In the genomic region with DNA sequence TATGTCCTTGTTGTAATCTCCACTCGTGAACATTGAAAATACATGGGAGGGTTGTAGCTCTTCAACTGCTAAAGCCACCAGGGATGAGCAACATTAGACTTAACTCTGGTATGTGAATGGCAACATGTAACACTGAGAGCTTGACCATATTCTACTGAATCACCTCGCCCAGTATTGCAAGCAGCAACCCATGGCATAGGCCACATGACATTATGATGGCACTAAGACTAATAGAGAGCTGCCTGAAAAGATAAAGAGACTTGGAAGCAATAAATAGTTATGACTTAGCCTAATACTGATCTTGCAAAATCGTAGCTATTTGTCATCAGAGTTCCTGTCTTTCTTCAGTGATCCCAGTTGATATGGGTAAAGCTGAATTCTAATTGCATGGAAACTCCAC, we compare ENCODE assay signal across 16 cellular contexts.
DNase-seq lines count a peak whose midpoint lies in the region; ATAC-seq, FAIRE-seq and TF ChIP-seq lines count a peak whose summit lies in the region.
"Had no signal": no experiment of that assay in that cellular context is flagged by ENCODE, and none has a peak within 500 bp of the region (broad histone marks: within the 10 kb centered on the region; RNA-seq: fewer than 3 reads in every experiment).

No MANE protein-coding gene starts in this region.

- no peak overlapping the region for H2AFZ ChIP-seq in PC-3 (ENCODE audit: low read length)

- DNase-seq in EH (ENCODE audit: low read depth), result peak; percentile 7
- peak; percentile 2 for DNase-seq in PC-3
- peak; percentile 26 for DNase-seq in bronchial epithelial cell (ENCODE audit: low read depth)
- DNase-seq in fibroblast of pulmonary artery (ENCODE audit: low read depth), result peak; percentile 36
- DNase-seq in left ventricle myocardium inferior, result no peak
- no peak for DNase-seq in A673 (ENCODE audit: low spot score)
- no peak for DNase-seq in omental fat pad (ENCODE audit: low spot score)
- DNase-seq: CD4-positive, alpha-beta memory T cell; DMS153; DMS79; GF-D8 had no signal

- POLR2A ChIA-PET in PC-3 (lab: Charles Lee; ENCODE audit: unreplicated experiment) (interaction anchor here (0.6 kb wide), 1 partner anchor 151 kb away, joined by 3 read pairs; no protein-coding TSS in a partner anchor), A673 (lab: Charles Lee; ENCODE audit: low non-redundant PET) (no interaction called here)

- H3F3A ChIP-seq in PC-3 (ENCODE audit: low read length, unreplicated experiment), result no peaks in the 10 kb centered on the region

- no peaks in the 10 kb centered on the region for H3K36me3 ChIP-seq in PC-3 (ENCODE audit: low read depth, low read length)
- H3K36me3 ChIP-seq in bronchial epithelial cell (ENCODE audit: control insufficient read depth, insufficient read depth, low read length), result no peaks in the 10 kb centered on the region
- no peaks in the 10 kb centered on the region for H3K36me3 ChIP-seq in left ventricle myocardium inferior
- no peaks in the 10 kb centered on the region for H3K36me3 ChIP-seq in A673 (ENCODE audit: insufficient read depth, low read length, poor library complexity, severe bottlenecking)
- H3K36me3 ChIP-seq: BLaER1, HAP-1 had no signal

- H3K79me2 ChIP-seq in PC-3 (ENCODE audit: low read length), result no peaks in the 10 kb centered on the region

- H3K9me3 ChIP-seq in PC-3 (ENCODE audit: low read length) (no peaks in the 10 kb centered on the region), left ventricle myocardium inferior (replicated peaks) (no peaks in the 10 kb centered on the region), A673 (ENCODE audit: low read depth, low read length, poor library complexity, severe bottlenecking) (no peaks in the 10 kb centered on the region)
- H3K9me3 ChIP-seq: A549, BLaER1, HAP-1 had no signal

- H3K9ac ChIP-seq in PC-3 (ENCODE audit: low read length), result no peak overlapping the region
- H3K9ac ChIP-seq: BLaER1 had no signal

- no peak for FAIRE-seq in bronchial epithelial cell (lab: Jason Lieb, UNC)
- FAIRE-seq: A549 had no signal

- no peak overlapping the region for H3K27ac ChIP-seq in PC-3 (ENCODE audit: low read length)
- no peak overlapping the region for H3K27ac ChIP-seq in left ventricle myocardium inferior (replicated peaks)
- H3K27ac ChIP-seq in A673 (ENCODE audit: low read depth, low read length, poor library complexity, severe bottlenecking), result no peak overlapping the region
- H3K27ac ChIP-seq: 22Rv1, A549, BLaER1 had no signal

- no peaks in the 10 kb centered on the region for H3K9me2 ChIP-seq in PC-3 (replicated peaks; ENCODE audit: low read length)

- no TSS peak for BruUV-seq in PC-3 (replicated peaks; lab: Mats Ljungman, UMichigan)
- BruUV-seq in A673 (replicated peaks; lab: Mats Ljungman, UMichigan), result no TSS peak

- H3K4me3 ChIP-seq in PC-3 (ENCODE audit: low read length) (no peak overlapping the region), bronchial epithelial cell (ENCODE audit: low read depth, low read length) (no peak overlapping the region), fibroblast of pulmonary artery (replicated peaks; ENCODE audit: low read depth, low read length) (no peak overlapping the region), left ventricle myocardium inferior (no peak overlapping the region), A673 (ENCODE audit: low read depth, low read length, poor library complexity, severe bottlenecking) (no peak overlapping the region)
- H3K4me3 ChIP-seq: A549, BLaER1, HAP-1 had no signal

- TF ChIP-seq CTCF in PC-3 (conservative IDR thresholded peaks at IDR 0.05; ENCODE audit: low read depth, low read length) (no peak), bronchial epithelial cell (IDR thresholded peaks at IDR 0.05; ENCODE audit: insufficient read depth, low read length, severe bottlenecking) (no peak), fibroblast of pulmonary artery (IDR thresholded peaks at IDR 0.05; ENCODE audit: low read length, missing control alignments) (no peak), left ventricle myocardium inferior (IDR thresholded peaks at IDR 0.05; ENCODE audit: borderline replicate concordance) (no peak), A673 (conservative IDR thresholded peaks at IDR 0.05; ENCODE audit: low read depth, low read length) (no peak), omental fat pad (IDR thresholded peaks at IDR 0.05) (no peak)

- no peaks in the 10 kb centered on the region for H3K27me3 ChIP-seq in PC-3 (ENCODE audit: low read length)
- H3K27me3 ChIP-seq in bronchial epithelial cell (ENCODE audit: control insufficient read depth, insufficient read depth, low read length), result no peaks in the 10 kb centered on the region
- no peaks in the 10 kb centered on the region for H3K27me3 ChIP-seq in left ventricle myocardium inferior (ENCODE audit: low read depth)
- H3K27me3 ChIP-seq in A673 (replicated peaks; ENCODE audit: insufficient read depth, low read depth, low read length, poor library complexity), result no peaks in the 10 kb centered on the region
- H3K27me3 ChIP-seq: BLaER1 had no signal

- no peak overlapping the region for H3K4me2 ChIP-seq in PC-3 (ENCODE audit: low read length)
- H3K4me2 ChIP-seq: A549, BLaER1 had no signal

- intact Hi-C loops in PC-3 (cut with micrococcal nuclease), result no loop called here
- intact Hi-C loops in left ventricle myocardium inferior (cut with micrococcal nuclease), result no loop called here
- intact Hi-C loops in A673 (cut with micrococcal nuclease; ENCODE audit: unreplicated experiment), result no loop called here

- CTCF ChIA-PET in PC-3 (lab: Charles Lee), result interaction anchor here (0.6 kb wide), 1 partner anchor 10 kb away, joined by 4 read pairs; no protein-coding TSS in a partner anchor
- CTCF ChIA-PET in A673 (lab: Charles Lee), result no interaction called here

- no peaks in the 10 kb centered on the region for H3K4me1 ChIP-seq in PC-3 (ENCODE audit: insufficient read depth, low read length)
- H3K4me1 ChIP-seq in left ventricle myocardium inferior, result peaks cover under 1% of the 10 kb centered on the region
- H3K4me1 ChIP-seq in A673 (ENCODE audit: insufficient read depth, low read length, poor library complexity, severe bottlenecking), result no peaks in the 10 kb centered on the region
- H3K4me1 ChIP-seq: A549, BLaER1, HAP-1 had no signal

- ATAC-seq in PC-3 (no peak), HG03139 (IDR thresholded peaks at IDR 0.05; ENCODE audit: unreplicated experiment) (no peak), omental fat pad (ENCODE audit: low FRiP score) (no peak)
- ATAC-seq: A549 had no signal

- no peaks in the 10 kb centered on the region for H4K20me1 ChIP-seq in PC-3 (ENCODE audit: low read length)
- H4K20me1 ChIP-seq: BLaER1 had no signal

Comparison
In these comparisons a context has a peak if more than half of its experiments do, and no peak if none do; other contexts are left out.
1. DNase-seq: peak in EH (single experiment), PC-3 (single experiment), bronchial epithelial cell (single experiment) and fibroblast of pulmonary artery (single experiment); none in left ventricle myocardium inferior (single experiment), A673 (single experiment) and omental fat pad (single experiment).